ENCODE assay signal across 1 cellular context in genomic region chr1:150976879-150977694, GRCh38.
TF ChIP-seq lines count a peak whose summit lies in the region.

No MANE protein-coding gene starts in this region.

TF ChIP-seq in SK-N-SH, 30 proteins besides CTCF, POLR2A, EP300 and RAD21 (continued from another document):
- TF ChIP-seq ZBTB33 (IDR thresholded peaks at IDR 0.05; ENCODE audit: borderline replicate concordance, low read depth): no peak
